In genomic region chr7:27094304-27095049, GRCh38 we compare ENCODE assay signal across 13 cellular contexts. TPM values are rescaled to one million over a fixed set of nuclear protein-coding genes. Genes with fewer than 3 reads are reported as not detected.
DNase-seq lines count a peak whose midpoint lies in the region; ATAC-seq and TF ChIP-seq lines count a peak whose summit lies in the region.
"Had no signal": no experiment of that assay in that cellular context is flagged by ENCODE, and none has a peak within 500 bp of the region (broad histone marks: within the 10 kb centered on the region; RNA-seq: fewer than 3 reads in every experiment).

No MANE protein-coding gene starts in this region.

- peak overlapping the region; percentile 89 to 95 for H3K4me3 Mint-ChIP-seq in CD14-positive monocyte
- H3K4me3 Mint-ChIP-seq in naive thymus-derived CD8-positive, alpha-beta T cell = peak overlapping the region; percentile 2 to 94 (median 92)
- no peak overlapping the region for H3K4me3 Mint-ChIP-seq in activated CD4-positive, alpha-beta T cell treated with anti-CD3 and anti-CD28 coated beads, Interleukin-2, amount 10 ng/mL, durations not matched to agents 24 days and 14 days

- dilution Hi-C loops in mammary epithelial cell (cut with HindIII; ENCODE audit: low sequenced_read_pairs) = loop anchor here (5.0 kb wide), 1 partner anchor 237 kb away; no protein-coding TSS in a partner anchor

- H4K20me1 ChIP-seq in mammary epithelial cell (ENCODE audit: insufficient read depth, low read length) = no peaks in the 10 kb centered on the region

- 82% methylated on average over 25 of the region's 29 CpGs for WGBS in mammary epithelial cell (ENCODE audit: low coverage, missing lambda C conversion rate)

- no peaks in the 10 kb centered on the region for H3K9me3 ChIP-seq in HAP-1
- no peaks in the 10 kb centered on the region for H3K9me3 ChIP-seq in mammary epithelial cell (replicated peaks; ENCODE audit: insufficient read depth, low read length)
- H3K9me3 ChIP-seq: adrenal gland had no signal

- H3K36me3 ChIP-seq in HAP-1 (replicated peaks) = peaks cover 3% of the 10 kb centered on the region; the same call in 1 of the 2 replicates
- H3K36me3 ChIP-seq in mammary epithelial cell (ENCODE audit: insufficient read depth, low read length) = no peaks in the 10 kb centered on the region
- H3K36me3 ChIP-seq: adrenal gland had no signal

- CTCF ChIA-PET in mammary epithelial cell (lab: Charles Lee; ENCODE audit: low non-redundant PET) = no interaction called here

- POLR2A ChIA-PET in naive thymus-derived CD8-positive, alpha-beta T cell (lab: Charles Lee) = no interaction called here

- H3K79me2 ChIP-seq in mammary epithelial cell (ENCODE audit: insufficient read depth, low read length) = peaks cover 55% of the 10 kb centered on the region

- no peak for ATAC-seq in naive thymus-derived CD8-positive, alpha-beta T cell
- no peak for ATAC-seq in GM18520 (IDR thresholded peaks at IDR 0.05; ENCODE audit: unreplicated experiment)

- in situ Hi-C loops in HAP-1 (cut with MboI; ENCODE audit: low sequenced_read_pairs) (no loop called here), mammary epithelial cell (cut with MboI; ENCODE audit: low sequenced_read_pairs in 2 of 2) (no loop called here)

- H3K9me3 Mint-ChIP-seq in CD14-positive monocyte = peaks cover 0 to 43% (median 15%) of the 10 kb centered on the region in 7 donors
- peaks cover 0 to 3% (median 0%) of the 10 kb centered on the region in 9 donors for H3K9me3 Mint-ChIP-seq in naive thymus-derived CD8-positive, alpha-beta T cell
- H3K9me3 Mint-ChIP-seq in activated CD4-positive, alpha-beta T cell treated with anti-CD3 and anti-CD28 coated beads, Interleukin-2, amount 10 ng/mL, durations not matched to agents 24 days and 14 days = peaks cover 7% of the 10 kb centered on the region

- H3K4me2 ChIP-seq in mammary epithelial cell (ENCODE audit: insufficient read depth, low read depth, low read length) = peak overlapping the region; percentile 85

- no peak overlapping the region for H2AFZ ChIP-seq in mammary epithelial cell (ENCODE audit: low read depth, low read length)

- H3K9ac ChIP-seq in mammary epithelial cell (ENCODE audit: insufficient read depth, low read length) = peak overlapping the region; percentile 62

- peak overlapping the region; percentile 45 for H3K27ac ChIP-seq in mammary epithelial cell (ENCODE audit: insufficient read depth, low read depth, low read length)

- H3K27me3 ChIP-seq in HAP-1 (ENCODE audit: low read depth) = no peaks in the 10 kb centered on the region
- no peaks in the 10 kb centered on the region for H3K27me3 ChIP-seq in mammary epithelial cell (ENCODE audit: insufficient read depth, low read length)
- H3K27me3 ChIP-seq: adrenal gland had no signal

- H3K4me3 ChIP-seq in HAP-1 = peak overlapping the region; percentile 64; the same call in 1 of the 2 replicates
- peak overlapping the region; percentile 81 to 97 (median 91) for H3K4me3 ChIP-seq in mammary epithelial cell (replicated peaks in 1 of 3; ENCODE audit: insufficient read depth in 1 of 3, low read depth in 2 of 3, low read length in 3 of 3)

- H3K27ac Mint-ChIP-seq in CD14-positive monocyte = peak overlapping the region in 1 of 7 donors; percentile 45
- peak overlapping the region in 3 of 10 donors; percentile 13 to 72 (median 43) for H3K27ac Mint-ChIP-seq in naive thymus-derived CD8-positive, alpha-beta T cell
- no peak overlapping the region for H3K27ac Mint-ChIP-seq in activated CD4-positive, alpha-beta T cell treated with anti-CD3 and anti-CD28 coated beads, Interleukin-2, amount 10 ng/mL, durations not matched to agents 24 days and 14 days

- DNase-seq in CD14-positive monocyte (ENCODE audit: low spot score) (no peak), HAP-1 (ENCODE audit: low spot score in 2 of 2) (no peak), mammary epithelial cell (no peak), OCI-M2 (lab: John Stamatoyannopoulos, UW; ENCODE audit: unreplicated experiment) (no peak), NCI-H2227 (lab: John Stamatoyannopoulos, UW; ENCODE audit: unreplicated experiment) (no peak)
- DNase-seq in naive thymus-derived CD8-positive, alpha-beta T cell = no peak
- no peak for DNase-seq in activated CD4-positive, alpha-beta T cell treated with anti-CD3 and anti-CD28 coated beads, Interleukin-2, amount 10 ng/mL, durations not matched to agents 24 days and 14 days
- DNase-seq: activated CD4-positive, alpha-beta T cell treated with anti-CD3 and anti-CD28 coated beads, Interleukin-2, amount 50 U/mL, for 4 hours; adrenal gland; C1 segment of cervical spinal cord; effector memory CD4-positive, alpha-beta T cell; NCI-H1694 treated with DMSO at 0.1 percent for 48 hours had no signal

- intact Hi-C loops in CD14-positive monocyte (cut with micrococcal nuclease) = loop anchor here (2.0 to 10.0 kb wide), 4 partner anchors 60 to 234 kb away; partner anchors contain the start of genes HOXA7 (in 1 of the 2) and SKAP2 (in 1 of the 2)
- intact Hi-C loops in mammary epithelial cell (cut with micrococcal nuclease) = loop anchor here (5.0 kb wide), 1 partner anchor 47 kb away; no protein-coding TSS in a partner anchor
- intact Hi-C loops in activated CD4-positive, alpha-beta T cell treated with anti-CD3 and anti-CD28 coated beads, Interleukin-2, amount 10 ng/mL, durations not matched to agents 24 days and 14 days (cut with micrococcal nuclease) = loop anchor here (5.0 kb wide), 3 partner anchors 38 to 232 kb away; partner anchors contain the start of genes EVX1, HOXA4 and SKAP2

- peaks cover 77 to 88% (median 79%) of the 10 kb centered on the region in 3 donors for H3K27me3 Mint-ChIP-seq in CD14-positive monocyte (ENCODE audit: low read depth in 3 of 3)
- peaks cover 61 to 90% (median 69%) of the 10 kb centered on the region in 5 donors for H3K27me3 Mint-ChIP-seq in naive thymus-derived CD8-positive, alpha-beta T cell
- peaks cover 90% of the 10 kb centered on the region for H3K27me3 Mint-ChIP-seq in activated CD4-positive, alpha-beta T cell treated with anti-CD3 and anti-CD28 coated beads, Interleukin-2, amount 10 ng/mL, durations not matched to agents 24 days and 14 days

- H3K4me1 Mint-ChIP-seq in CD14-positive monocyte = peaks cover 48% of the 10 kb centered on the region
- H3K4me1 Mint-ChIP-seq in naive thymus-derived CD8-positive, alpha-beta T cell = peaks cover 17 to 54% (median 33%) of the 10 kb centered on the region in 4 donors
- peaks cover 17% of the 10 kb centered on the region for H3K4me1 Mint-ChIP-seq in activated CD4-positive, alpha-beta T cell treated with anti-CD3 and anti-CD28 coated beads, Interleukin-2, amount 10 ng/mL, durations not matched to agents 24 days and 14 days

- TF ChIP-seq CTCF in CD14-positive monocyte (IDR thresholded peaks at IDR 0.05) (no peak), mammary epithelial cell (conservative IDR thresholded peaks at IDR 0.05 in 1 of 2, IDR thresholded peaks at IDR 0.05 in 1 of 2; ENCODE audit: extremely low read depth in 1 of 2, insufficient read depth in 1 of 2, low read depth in 1 of 2, low read length in 2 of 2) (no peak)

- H3K4me1 ChIP-seq in HAP-1 (peaks cover 23% of the 10 kb centered on the region), mammary epithelial cell (ENCODE audit: insufficient read depth, low read length) (peaks cover 10% of the 10 kb centered on the region)

- H3K36me3 Mint-ChIP-seq in CD14-positive monocyte = peaks cover 28 to 41% of the 10 kb centered on the region in 2 donors
- peaks cover 0 to 12% (median 9%) of the 10 kb centered on the region in 3 donors for H3K36me3 Mint-ChIP-seq in naive thymus-derived CD8-positive, alpha-beta T cell
- peaks cover 7% of the 10 kb centered on the region for H3K36me3 Mint-ChIP-seq in activated CD4-positive, alpha-beta T cell treated with anti-CD3 and anti-CD28 coated beads, Interleukin-2, amount 10 ng/mL, durations not matched to agents 24 days and 14 days (ENCODE audit: low read depth)

- BruUV-seq in mammary epithelial cell (replicated peaks; lab: Mats Ljungman, UMichigan) = no TSS peak

RNA-seq across cellular contexts. Expression of gene HOXA1, which starts 1.3 kb away (rescaled TPM):
- polyA plus RNA-seq in CD14-positive monocyte (under 1 TPM in 1 of 2 donors, not detected in 1; 0.11 TPM), mammary epithelial cell (6.0 TPM)
- 1 to 10 TPM; 2.5 to 9.4 TPM for total RNA-seq in mammary epithelial cell
- 14.9 TPM for polyA minus RNA-seq in mammary epithelial cell
- total RNA-seq in naive thymus-derived CD8-positive, alpha-beta T cell = under 1 TPM; 0.44 to 0.68 TPM
- under 1 TPM in 2 of 3 donors, not detected in 1; 0.15 to 0.38 TPM for polyA plus RNA-seq in naive thymus-derived CD8-positive, alpha-beta T cell
- 0.09 and 0.16 TPM in 2 replicates for total RNA-seq in activated CD4-positive, alpha-beta T cell treated with anti-CD3 and anti-CD28 coated beads, Interleukin-2, amount 10 ng/mL, durations not matched to agents 24 days and 14 days

RNA-seq across cellular contexts. Expression of gene HOXA2, which starts 8.0 kb away (rescaled TPM):
- polyA plus RNA-seq in CD14-positive monocyte = not detected
- 1 to 10 TPM in 1 of 2 donors, under 1 TPM in 1; 0.50 to 1.5 TPM for total RNA-seq in mammary epithelial cell
- polyA plus RNA-seq in mammary epithelial cell = 1.3 TPM
- polyA minus RNA-seq in mammary epithelial cell = 1.3 TPM
- total RNA-seq in naive thymus-derived CD8-positive, alpha-beta T cell = not detected
- not detected for polyA plus RNA-seq in naive thymus-derived CD8-positive, alpha-beta T cell
- not detected in 2 replicates for total RNA-seq in activated CD4-positive, alpha-beta T cell treated with anti-CD3 and anti-CD28 coated beads, Interleukin-2, amount 10 ng/mL, durations not matched to agents 24 days and 14 days

RNA-seq across cellular contexts. Expression of gene HOXA4, which starts 36.1 kb away (rescaled TPM):
- not detected for polyA plus RNA-seq in CD14-positive monocyte
- total RNA-seq in mammary epithelial cell = 1 to 10 TPM in 1 of 2 donors, not detected in 1; 1.5 TPM
- polyA plus RNA-seq in mammary epithelial cell = 1.8 TPM
- 9.3 TPM for polyA minus RNA-seq in mammary epithelial cell
- total RNA-seq in naive thymus-derived CD8-positive, alpha-beta T cell = under 1 TPM in 1 of 2 experiments, not detected in 1; 0.31 TPM
- under 1 TPM in 2 of 3 donors, not detected in 1; 0.22 to 0.38 TPM for polyA plus RNA-seq in naive thymus-derived CD8-positive, alpha-beta T cell
- not detected in 2 replicates for total RNA-seq in activated CD4-positive, alpha-beta T cell treated with anti-CD3 and anti-CD28 coated beads, Interleukin-2, amount 10 ng/mL, durations not matched to agents 24 days and 14 days

RNA-seq across cellular contexts. Expression of gene HOXA5, which starts 49.0 kb away (rescaled TPM):
- polyA plus RNA-seq in CD14-positive monocyte = 1 to 10 TPM in 1 of 2 donors, under 1 TPM in 1; 0.85 to 1.8 TPM
- total RNA-seq in mammary epithelial cell = 10 to 100 TPM in 1 of 2 donors, 1 to 10 TPM in 1; 9.1 to 11.0 TPM
- polyA plus RNA-seq in mammary epithelial cell = 8.6 TPM
- 4.3 TPM for polyA minus RNA-seq in mammary epithelial cell
- total RNA-seq in naive thymus-derived CD8-positive, alpha-beta T cell = not detected
- not detected for polyA plus RNA-seq in naive thymus-derived CD8-positive, alpha-beta T cell
- total RNA-seq in activated CD4-positive, alpha-beta T cell treated with anti-CD3 and anti-CD28 coated beads, Interleukin-2, amount 10 ng/mL, durations not matched to agents 24 days and 14 days = not detected in 2 replicates

RNA-seq across cellular contexts. Expression of gene HOXA6, which starts 53.1 kb away (rescaled TPM):
- not detected for polyA plus RNA-seq in CD14-positive monocyte
- total RNA-seq in mammary epithelial cell = 1 to 10 TPM; 3.1 to 4.7 TPM
- polyA plus RNA-seq in mammary epithelial cell = 0.71 TPM
- 1.1 TPM for polyA minus RNA-seq in mammary epithelial cell
- total RNA-seq in naive thymus-derived CD8-positive, alpha-beta T cell = not detected
- polyA plus RNA-seq in naive thymus-derived CD8-positive, alpha-beta T cell = not detected
- total RNA-seq in activated CD4-positive, alpha-beta T cell treated with anti-CD3 and anti-CD28 coated beads, Interleukin-2, amount 10 ng/mL, durations not matched to agents 24 days and 14 days = not detected in 2 replicates
